In genomic region chr2:24076849-24077534, GRCh38 we compare ENCODE assay signal across 8 cellular contexts. TPM values are rescaled to one million over a fixed set of nuclear protein-coding genes. Genes with fewer than 3 reads are reported as not detected.
A peak's percentile ranks its signal among the peaks of the same experiment; 100 is the strongest.
DNase-seq lines count a peak whose midpoint lies in the region; ATAC-seq and TF ChIP-seq lines count a peak whose summit lies in the region.

No MANE protein-coding gene starts in this region.

- H3K27me3 ChIP-seq in SK-N-SH (ENCODE audit: insufficient read depth): no peaks in the 10 kb centered on the region

- peaks cover 7% of the 10 kb centered on the region in 2 experiments; a peak in 2 of 4 replicates for H3K4me1 ChIP-seq in SK-N-SH (ENCODE audit: control insufficient read depth in 1 of 2, insufficient read depth in 2 of 2, low read depth in 1 of 2, low read length in 1 of 2)

- TF ChIP-seq CTCF in SK-N-SH (IDR thresholded peaks at IDR 0.05) (no peak), epithelial cell of proximal tubule (conservative IDR thresholded peaks at IDR 0.05; ENCODE audit: low read depth, low read length) (no peak)

- H4K20me1 ChIP-seq in SK-N-SH (ENCODE audit: insufficient read depth): no peaks in the 10 kb centered on the region

- peaks cover 38 to 45% of the 10 kb centered on the region in 2 experiments for H3K36me3 ChIP-seq in SK-N-SH (replicated peaks in 1 of 2; ENCODE audit: control insufficient read depth in 1 of 2, insufficient read depth in 2 of 2, low read length in 1 of 2)

- peak overlapping the region; percentile 85 for H3K4me2 ChIP-seq in SK-N-SH

- H3K4me1 Mint-ChIP-seq in activated CD4-positive, alpha-beta T cell treated with anti-CD3 and anti-CD28 coated beads, Interleukin-2, amount 10 ng/mL, durations not matched to agents 7 days and 5 days: peaks cover 38% of the 10 kb centered on the region
- peaks cover 13 to 40% (median 35%) of the 10 kb centered on the region in 4 donors for H3K4me1 Mint-ChIP-seq in naive thymus-derived CD8-positive, alpha-beta T cell

- H3K9me3 Mint-ChIP-seq in activated CD4-positive, alpha-beta T cell treated with anti-CD3 and anti-CD28 coated beads, Interleukin-2, amount 10 ng/mL, durations not matched to agents 7 days and 5 days: no peaks in the 10 kb centered on the region
- H3K9me3 Mint-ChIP-seq in naive thymus-derived CD8-positive, alpha-beta T cell: no peaks in the 10 kb centered on the region

- peaks cover 16% of the 10 kb centered on the region for H3K36me3 Mint-ChIP-seq in activated CD4-positive, alpha-beta T cell treated with anti-CD3 and anti-CD28 coated beads, Interleukin-2, amount 10 ng/mL, durations not matched to agents 7 days and 5 days (ENCODE audit: low read depth)
- H3K36me3 Mint-ChIP-seq in naive thymus-derived CD8-positive, alpha-beta T cell: peaks cover 0 to 36% (median 3%) of the 10 kb centered on the region in 3 donors

- H3K9me2 ChIP-seq in SK-N-SH: no peaks in the 10 kb centered on the region

- H3K79me2 ChIP-seq in SK-N-SH (ENCODE audit: insufficient read depth): peaks cover 41% of the 10 kb centered on the region

- peak overlapping the region; percentile 76 for H3K9ac ChIP-seq in SK-N-SH

- TF ChIP-seq RAD21 in SK-N-SH (IDR thresholded peaks at IDR 0.05; ENCODE audit: low read length): no peak

- DNase-seq in activated CD4-positive, alpha-beta T cell treated with anti-CD3 and anti-CD28 coated beads, Interleukin-2, amount 10 ng/mL, durations not matched to agents 7 days and 5 days: no peak
- DNase-seq in activated CD4-positive, alpha-beta T cell treated with anti-CD3 and anti-CD28 coated beads for 1 hour: no peak
- peak; percentile 49 for DNase-seq in SK-N-SH
- DNase-seq in epithelial cell of proximal tubule (ENCODE audit: low read depth): no peak
- DNase-seq in naive thymus-derived CD8-positive, alpha-beta T cell: no peak
- no peak for DNase-seq in central memory CD4-positive, alpha-beta T cell
- DNase-seq in NCI-H524 (lab: John Stamatoyannopoulos, UW): no peak

- 0 out of 2 replicates have a peak overlapping the region, but pooled peaks have one; percentile 4 for H2AFZ ChIP-seq in SK-N-SH (ENCODE audit: low read depth)

- H3K9me3 ChIP-seq in SK-N-SH: no peaks in the 10 kb centered on the region

- no peaks in the 10 kb centered on the region for H3K27me3 Mint-ChIP-seq in activated CD4-positive, alpha-beta T cell treated with anti-CD3 and anti-CD28 coated beads, Interleukin-2, amount 10 ng/mL, durations not matched to agents 7 days and 5 days
- no peaks in the 10 kb centered on the region for H3K27me3 Mint-ChIP-seq in naive thymus-derived CD8-positive, alpha-beta T cell

- peak overlapping the region; percentile 98 for H3K27ac Mint-ChIP-seq in activated CD4-positive, alpha-beta T cell treated with anti-CD3 and anti-CD28 coated beads, Interleukin-2, amount 10 ng/mL, durations not matched to agents 7 days and 5 days
- peak overlapping the region; percentile 94 to 100 (median 99) for H3K27ac Mint-ChIP-seq in naive thymus-derived CD8-positive, alpha-beta T cell

- H3F3A ChIP-seq in SK-N-SH (replicated peaks; ENCODE audit: insufficient read depth): peaks cover 27% of the 10 kb centered on the region

- CTCF ChIA-PET in activated CD4-positive, alpha-beta T cell treated with anti-CD3 and anti-CD28 coated beads, Interleukin-2, amount 10 ng/mL, durations not matched to agents 7 days and 5 days (lab: Charles Lee): interaction anchor here (0.9 to 1.8 kb wide), 4 partner anchors 8 to 252 kb away, joined by 3 to 8 read pairs (median 6); partner anchors contain the start of genes ATAD2B, TP53I3 and WDCP
- CTCF ChIA-PET in SK-N-SH (lab: Yijun Ruan, JAX): interaction anchor here (0.6 to 5.6 kb wide), 8 partner anchors 8 to 751 kb away, joined by 3 to 34 read pairs (median 4); partner anchors contain the start of genes ATAD2B, FKBP1B and TP53I3

- POLR2A ChIA-PET in activated CD4-positive, alpha-beta T cell treated with anti-CD3 and anti-CD28 coated beads, Interleukin-2, amount 10 ng/mL, durations not matched to agents 7 days and 5 days (lab: Charles Lee): interaction anchor here (1.4 to 1.5 kb wide), 2 partner anchors 30 to 150 kb away, joined by 5 read pairs; partner anchors contain the start of genes ATAD2B and WDCP
- POLR2A ChIA-PET in SK-N-SH (lab: Yijun Ruan, JAX): interaction anchor here (0.7 to 2.0 kb wide), 13 partner anchors 8 to 284 kb away, joined by 3 to 25 read pairs (median 5); partner anchors contain the start of genes ATAD2B, FKBP1B, ITSN2 and PFN4
- POLR2A ChIA-PET in naive thymus-derived CD8-positive, alpha-beta T cell (lab: Charles Lee): interaction anchor here (0.6 to 5.9 kb wide), 10 partner anchors 8 to 716 kb away, joined by 3 to 98 read pairs (median 4); partner anchors contain the start of genes ATAD2B, FKBP1B, TP53I3 and UBXN2A

- no peak for TF ChIP-seq EP300 in SK-N-SH (IDR thresholded peaks at IDR 0.05; ENCODE audit: borderline replicate concordance in 1 of 2, low read depth in 1 of 2, low read length in 1 of 2)

- WGBS in SK-N-SH (ENCODE audit: low lambda C conversion rate): 21% methylated on average over 32 of the region's 41 CpGs

- H3K4me3 ChIP-seq in SK-N-SH (ENCODE audit: low read depth in 2 of 2, low read length in 1 of 2): peak overlapping the region; percentile 82
- H3K4me3 ChIP-seq in epithelial cell of proximal tubule (ENCODE audit: low read depth, low read length): peak overlapping the region; percentile 90

- H3K27ac ChIP-seq in SK-N-SH (ENCODE audit: low read depth in 2 of 2, low read length in 1 of 2): peak overlapping the region; percentile 3 to 19; a peak in 3 of 4 replicates

- ATAC-seq in HG03025 (IDR thresholded peaks at IDR 0.05; ENCODE audit: low FRiP score, unreplicated experiment): peak; percentile 11
- ATAC-seq in naive thymus-derived CD8-positive, alpha-beta T cell: peak; percentile 2 to 54

- H3K4me3 Mint-ChIP-seq in activated CD4-positive, alpha-beta T cell treated with anti-CD3 and anti-CD28 coated beads, Interleukin-2, amount 10 ng/mL, durations not matched to agents 7 days and 5 days: peak overlapping the region; percentile 95
- H3K4me3 Mint-ChIP-seq in naive thymus-derived CD8-positive, alpha-beta T cell: peak overlapping the region; percentile 96 to 100 (median 99)

TF ChIP-seq in SK-N-SH, 30 proteins besides CTCF, POLR2A, EP300 and RAD21:
- TF ChIP-seq FOXM1 (IDR thresholded peaks at IDR 0.05; ENCODE audit: low read depth): no peak
- TF ChIP-seq SIN3A (IDR thresholded peaks at IDR 0.05; ENCODE audit: borderline replicate concordance, low read depth, low read length): peak; percentile 29; the same call in 1 of the 2 replicates
- peak; percentile 17; the same call in 1 of the 2 replicates for TF ChIP-seq POLR2AphosphoS5 (IDR thresholded peaks at IDR 0.05; ENCODE audit: low read depth, low read length)

RNA-seq across cellular contexts. Expression of gene SF3B6, which starts 0.9 kb away (rescaled TPM):
- total RNA-seq in activated CD4-positive, alpha-beta T cell treated with anti-CD3 and anti-CD28 coated beads, Interleukin-2, amount 10 ng/mL, durations not matched to agents 7 days and 5 days: 10 to 100 TPM; 82.3 to 88.5 TPM
- polyA plus RNA-seq in SK-N-SH (2012; rRNA removed): 275 and 295 TPM in 2 replicates
- 400 and 550 TPM in 2 replicates for polyA plus RNA-seq in SK-N-SH (2012; cell fraction: cytosol; rRNA removed)
- 99.6 and 106 TPM in 2 replicates for polyA plus RNA-seq in SK-N-SH (2012; cell fraction: nucleus; rRNA removed)
- total RNA-seq in epithelial cell of proximal tubule: 159 and 226 TPM in 2 replicates
- total RNA-seq in naive thymus-derived CD8-positive, alpha-beta T cell: 10 to 100 TPM; 55.8 to 57.7 TPM
- polyA plus RNA-seq in naive thymus-derived CD8-positive, alpha-beta T cell: 100 to 1,000 TPM; 161 to 208 (median 195) TPM

RNA-seq across cellular contexts. Expression of gene TP53I3, which starts 7.6 kb away (rescaled TPM):
- 1 to 10 TPM; 2.5 to 2.7 TPM for total RNA-seq in activated CD4-positive, alpha-beta T cell treated with anti-CD3 and anti-CD28 coated beads, Interleukin-2, amount 10 ng/mL, durations not matched to agents 7 days and 5 days
- polyA plus RNA-seq in SK-N-SH (2012; rRNA removed): 110 and 116 TPM in 2 replicates
- polyA plus RNA-seq in SK-N-SH (2012; cell fraction: cytosol; rRNA removed): 49.8 and 71.0 TPM in 2 replicates
- 344 and 375 TPM in 2 replicates for polyA plus RNA-seq in SK-N-SH (2012; cell fraction: nucleus; rRNA removed)
- 36.5 and 46.0 TPM in 2 replicates for total RNA-seq in epithelial cell of proximal tubule
- total RNA-seq in naive thymus-derived CD8-positive, alpha-beta T cell: 1 to 10 TPM in 1 of 2 experiments, not detected in 1; 1.0 TPM
- under 1 TPM in 2 of 3 donors, not detected in 1; 0.39 to 0.44 TPM for polyA plus RNA-seq in naive thymus-derived CD8-positive, alpha-beta T cell

RNA-seq across cellular contexts. Expression of gene FKBP1B, which starts 27.5 kb away (rescaled TPM):
- 1 to 10 TPM; 1.0 to 1.9 TPM for total RNA-seq in activated CD4-positive, alpha-beta T cell treated with anti-CD3 and anti-CD28 coated beads, Interleukin-2, amount 10 ng/mL, durations not matched to agents 7 days and 5 days
- 69.7 and 72.4 TPM in 2 replicates for polyA plus RNA-seq in SK-N-SH (2012; rRNA removed)
- polyA plus RNA-seq in SK-N-SH (2012; cell fraction: cytosol; rRNA removed): 70.9 and 74.8 TPM in 2 replicates
- polyA plus RNA-seq in SK-N-SH (2012; cell fraction: nucleus; rRNA removed): 35.5 and 45.1 TPM in 2 replicates
- 12.4 and 20.6 TPM in 2 replicates for total RNA-seq in epithelial cell of proximal tubule
- under 1 TPM; 0.39 to 0.49 TPM for total RNA-seq in naive thymus-derived CD8-positive, alpha-beta T cell
- polyA plus RNA-seq in naive thymus-derived CD8-positive, alpha-beta T cell: 1 to 10 TPM in 1 of 3 donors, under 1 TPM in 1, not detected in 1; 0.77 to 1.9 TPM

RNA-seq across cellular contexts. Expression of gene WDCP, which starts 29.8 kb away (rescaled TPM):
- total RNA-seq in activated CD4-positive, alpha-beta T cell treated with anti-CD3 and anti-CD28 coated beads, Interleukin-2, amount 10 ng/mL, durations not matched to agents 7 days and 5 days: 10 to 100 TPM; 16.3 to 21.8 TPM
- polyA plus RNA-seq in SK-N-SH (2012; rRNA removed): 7.1 and 11.9 TPM in 2 replicates
- polyA plus RNA-seq in SK-N-SH (2012; cell fraction: cytosol; rRNA removed): 7.2 and 8.2 TPM in 2 replicates
- polyA plus RNA-seq in SK-N-SH (2012; cell fraction: nucleus; rRNA removed): 11.9 and 20.3 TPM in 2 replicates
- 7.7 and 13.8 TPM in 2 replicates for total RNA-seq in epithelial cell of proximal tubule
- total RNA-seq in naive thymus-derived CD8-positive, alpha-beta T cell: 10 to 100 TPM; 14.9 to 15.6 TPM
- 1 to 10 TPM; 3.4 to 6.5 (median 5.0) TPM for polyA plus RNA-seq in naive thymus-derived CD8-positive, alpha-beta T cell

RNA-seq across cellular contexts. Expression of gene PFN4, which starts 46.1 kb away (rescaled TPM):
- not detected for total RNA-seq in activated CD4-positive, alpha-beta T cell treated with anti-CD3 and anti-CD28 coated beads, Interleukin-2, amount 10 ng/mL, durations not matched to agents 7 days and 5 days
- 0.54 and 0.61 TPM in 2 replicates for polyA plus RNA-seq in SK-N-SH (2012; rRNA removed)
- polyA plus RNA-seq in SK-N-SH (2012; cell fraction: cytosol; rRNA removed): 0.35 and 0.37 TPM in 2 replicates
- 1.5 and 1.6 TPM in 2 replicates for polyA plus RNA-seq in SK-N-SH (2012; cell fraction: nucleus; rRNA removed)
- not detected in 2 replicates for total RNA-seq in epithelial cell of proximal tubule
- total RNA-seq in naive thymus-derived CD8-positive, alpha-beta T cell: not detected
- polyA plus RNA-seq in naive thymus-derived CD8-positive, alpha-beta T cell: not detected

Comparison
In these comparisons a context has a peak if more than half of its experiments do, and no peak if none do; other contexts are left out.
1. RNA of gene TP53I3, which starts 7.6 kb away (total RNA-seq): 36.5 to 46.0 TPM in epithelial cell of proximal tubule; 2.5 to 2.7 TPM in activated CD4-positive, alpha-beta T cell treated with anti-CD3 and anti-CD28 coated beads, Interleukin-2, amount 10 ng/mL, durations not matched to agents 7 days and 5 days and 1.0 TPM in naive thymus-derived CD8-positive, alpha-beta T cell; every median in the first group is over 10 times any median in the second.